Comparison of ENCODE assay signal across 8 cellular contexts in genomic region chr7:128860158-128861073, GRCh38.
DNase-seq lines count a peak whose midpoint lies in the region; ATAC-seq and TF ChIP-seq lines count a peak whose summit lies in the region.

No MANE protein-coding gene starts in this region.

- H3K4me3 ChIP-seq in AG10803 (ENCODE audit: low read length) = no peak overlapping the region
- H3K4me3 ChIP-seq in HEK293 (ENCODE audit: low read depth, low read length) = no peak overlapping the region
- no peak overlapping the region for H3K4me3 ChIP-seq in astrocyte of the cerebellum (ENCODE audit: low read depth, low read length)

- no peaks in the 10 kb centered on the region for H3K4me1 ChIP-seq in HEK293 (ENCODE audit: control insufficient read depth, insufficient read depth, low read length)

- POLR2A ChIA-PET in HEK293 (lab: Yijun Ruan, JAX) (no interaction called here), HEK293T (lab: Yijun Ruan, JAX) (interaction anchor here (1.0 to 2.1 kb wide), 3 partner anchors 16 to 120 kb away, joined by 3 to 6 read pairs (median 3); no protein-coding TSS in a partner anchor)

- DNase-seq in AG10803 (ENCODE audit: low read depth) (peak; percentile 83), astrocyte of the cerebellum (ENCODE audit: low read depth) (peak; percentile 49), iris pigment epithelial cell (ENCODE audit: low read depth) (peak; percentile 68), HEK293T (ENCODE audit: extremely low spot score) (no peak)
- no peak for DNase-seq in activated CD8-positive, alpha-beta memory T cell treated with anti-CD3 and anti-CD28 coated beads, Interleukin-2, amount 50 U/mL, for 4 hours

- ATAC-seq in GM18517 (IDR thresholded peaks at IDR 0.05; ENCODE audit: unreplicated experiment) = no peak
- ATAC-seq in GM18519 (IDR thresholded peaks at IDR 0.05; ENCODE audit: low FRiP score, unreplicated experiment) = no peak

- peaks cover 6 to 31% of the 10 kb centered on the region in 2 experiments; a peak in 2 of 3 replicates for H3K36me3 ChIP-seq in HEK293 (ENCODE audit: control insufficient read depth in 2 of 2, insufficient read depth in 1 of 2, low read length in 2 of 2)

- CTCF ChIA-PET in HEK293 (lab: Yijun Ruan, JAX) (interaction anchor here (0.6 to 1.9 kb wide), 6 partner anchors 14 to 152 kb away, joined by 3 to 6 read pairs (median 4); no protein-coding TSS in a partner anchor), HEK293T (lab: Yijun Ruan, JAX) (interaction anchor here (0.6 to 1.5 kb wide), 4 partner anchors 20 to 1151 kb away, joined by 3 to 5 read pairs (median 4); no protein-coding TSS in a partner anchor)

- TF ChIP-seq CTCF in AG10803 (conservative IDR thresholded peaks at IDR 0.05; ENCODE audit: low read length) (0 out of 2 replicates have a peak, but pooled peaks have one; percentile 28), HEK293 (tag by site-specific recombination; IDR thresholded peaks at IDR 0.05) (0 out of 2 replicates have a peak, but pooled peaks have one; percentile 34), astrocyte of the cerebellum (IDR thresholded peaks at IDR 0.05; ENCODE audit: low read depth, low read length, missing control alignments) (peak; percentile 23)

- in situ Hi-C loops in astrocyte of the cerebellum (cut with HindIII; ENCODE audit: low sequenced_read_pairs) = no loop called here

- no peaks in the 10 kb centered on the region for H3K9me3 ChIP-seq in HEK293 (ENCODE audit: control insufficient read depth, insufficient read depth, low read depth, low read length)

- H3K27ac ChIP-seq in HEK293 (ENCODE audit: extremely low read depth, low read depth, low read length) = no peak overlapping the region

TF ChIP-seq in HEK293, 187 proteins besides CTCF, POLR2A, EP300 and RAD21 (continues in another document):
- TF ChIP-seq ZNF214 (tag by site-specific recombination; IDR thresholded peaks at IDR 0.05; ENCODE audit: borderline replicate concordance) (no peak), EGR2 (tag by site-specific recombination; IDR thresholded peaks at IDR 0.05; ENCODE audit: low read depth) (peak; percentile 82), ZNF341 (tag by site-specific recombination; IDR thresholded peaks at IDR 0.05; ENCODE audit: low read depth) (no peak), ZNF664 (tag by site-specific recombination; IDR thresholded peaks at IDR 0.05) (peak; percentile 95), ZFHX2 (tag by site-specific recombination; conservative IDR thresholded peaks at IDR 0.05) (peak; percentile 76), ZBTB44 (tag by site-specific recombination; IDR thresholded peaks at IDR 0.05) (no peak), GLIS1 (tag by site-specific recombination; IDR thresholded peaks at IDR 0.05) (no peak), ZNF560 (tag by site-specific recombination; IDR thresholded peaks at IDR 0.05; ENCODE audit: borderline replicate concordance) (no peak), OSR2 (tag by site-specific recombination; IDR thresholded peaks at IDR 0.05) (no peak), ZNF350 (tag by site-specific recombination; IDR thresholded peaks at IDR 0.05) (no peak), ZNF701 (tag by site-specific recombination; IDR thresholded peaks at IDR 0.05) (no peak), SCRT2 (tag by site-specific recombination; IDR thresholded peaks at IDR 0.05) (no peak), ZNF398 (tag by site-specific recombination; IDR thresholded peaks at IDR 0.05) (peak; percentile 96), ZNF266 (tag by site-specific recombination; IDR thresholded peaks at IDR 0.05; ENCODE audit: low read depth) (no peak), MYNN (tag by site-specific recombination; IDR thresholded peaks at IDR 0.05; ENCODE audit: borderline replicate concordance) (no peak), BCL11B (tag by site-specific recombination; IDR thresholded peaks at IDR 0.05; ENCODE audit: low read depth) (no peak), MZF1 (tag by site-specific recombination; IDR thresholded peaks at IDR 0.05; ENCODE audit: borderline replicate concordance) (peak; percentile 53; the same call in 1 of the 2 replicates)

TF ChIP-seq in HEK293T, 16 proteins besides CTCF, POLR2A, EP300 and RAD21:
- TF ChIP-seq L3MBTL2 (conservative IDR thresholded peaks at IDR 0.05) = no peak
- TF ChIP-seq ZNF384 (IDR thresholded peaks at IDR 0.05) = no peak
- TF ChIP-seq LEF1 (IDR thresholded peaks at IDR 0.05; ENCODE audit: borderline replicate concordance) = no peak
- TF ChIP-seq PKNOX1 (IDR thresholded peaks at IDR 0.05) = no peak

Comparison
In these comparisons a context has a peak if more than half of its experiments do, and no peak if none do; other contexts are left out.
1. DNase-seq: peak in AG10803 (single experiment), astrocyte of the cerebellum (single experiment) and iris pigment epithelial cell (single experiment); none in activated CD8-positive, alpha-beta memory T cell treated with anti-CD3 and anti-CD28 coated beads, Interleukin-2, amount 50 U/mL, for 4 hours (single experiment) and HEK293T (single experiment).
2. Peak in every context shown above with its lines, with median percentiles within 50 percentile points of each other: CTCF ChIP-seq.